ENCODE assay signal across 1 cellular context in genomic region chr17:43791589-43791988, GRCh38.
TF ChIP-seq lines count a peak whose summit lies in the region.

No MANE protein-coding gene starts in this region.

TF ChIP-seq in IMR-90, 13 proteins besides CTCF, POLR2A, EP300 and RAD21:
- TF ChIP-seq MXI1 (IDR thresholded peaks at IDR 0.05; ENCODE audit: borderline replicate concordance, low read depth, low read length) (no peak), CHD1 (IDR thresholded peaks at IDR 0.05; ENCODE audit: low read depth, low read length) (no peak), FOS (IDR thresholded peaks at IDR 0.05; ENCODE audit: low read depth, low read length) (no peak), MAFK (IDR thresholded peaks at IDR 0.05; ENCODE audit: low read depth, low read length) (no peak), BHLHE40 (IDR thresholded peaks at IDR 0.05; ENCODE audit: low read depth, low read length) (no peak), RFX5 (IDR thresholded peaks at IDR 0.05; ENCODE audit: low read depth, low read length) (no peak), MAZ (IDR thresholded peaks at IDR 0.05; ENCODE audit: borderline replicate concordance, low read depth, low read length) (no peak)
- TF ChIP-seq, protein P1, sequence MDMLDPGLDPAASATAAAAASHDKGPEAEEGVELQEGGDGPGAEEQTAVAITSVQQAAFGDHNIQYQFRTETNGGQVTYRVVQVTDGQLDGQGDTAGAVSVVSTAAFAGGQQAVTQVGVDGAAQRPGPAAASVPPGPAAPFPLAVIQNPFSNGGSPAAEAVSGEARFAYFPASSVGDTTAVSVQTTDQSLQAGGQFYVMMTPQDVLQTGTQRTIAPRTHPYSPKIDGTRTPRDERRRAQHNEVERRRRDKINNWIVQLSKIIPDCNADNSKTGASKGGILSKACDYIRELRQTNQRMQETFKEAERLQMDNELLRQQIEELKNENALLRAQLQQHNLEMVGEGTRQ (IDR thresholded peaks at IDR 0.05; ENCODE audit: low read depth, low read length), result no peak
